In genomic region chr2:44291281-44292248, GRCh38 we compare ENCODE assay signal across 1 cellular context.
TF ChIP-seq lines count a peak whose summit lies in the region.

No MANE protein-coding gene starts in this region.

TF ChIP-seq in A549, 52 proteins besides CTCF, POLR2A, EP300 and RAD21 (continued from another document):
- TF ChIP-seq HMGXB4 (CRISPR knock-in tag; IDR thresholded peaks at IDR 0.05; ENCODE audit: borderline replicate concordance) (no peak), MAX (IDR thresholded peaks at IDR 0.05) (peak; percentile 82), SMC3 (IDR thresholded peaks at IDR 0.05) (peak; percentile 99), ATOH8 (CRISPR knock-in tag; IDR thresholded peaks at IDR 0.05; ENCODE audit: low read depth) (peak; percentile 9; the same call in 1 of the 2 replicates), SREBF2 (IDR thresholded peaks at IDR 0.05) (no peak), ZSCAN20 (CRISPR knock-in tag; IDR thresholded peaks at IDR 0.05) (no peak), CEBPB (IDR thresholded peaks at IDR 0.05) (peak; percentile 94), PBX3 (IDR thresholded peaks at IDR 0.05) (peak; percentile 88), MAFK (IDR thresholded peaks at IDR 0.05; ENCODE audit: partially characterized antibody) (peak; percentile 81), MAZ (IDR thresholded peaks at IDR 0.05; ENCODE audit: borderline replicate concordance, low read depth, low read length) (0 out of 2 replicates have a peak, but pooled peaks have one; percentile 67), HOXB5 (CRISPR knock-in tag; IDR thresholded peaks at IDR 0.05) (peak; percentile 97), GATA3 (IDR thresholded peaks at IDR 0.05; ENCODE audit: borderline replicate concordance) (peak; percentile 96), BCL3 (IDR thresholded peaks at IDR 0.05) (peak; percentile 98), HOXB13 (CRISPR knock-in tag; IDR thresholded peaks at IDR 0.05; ENCODE audit: low read depth) (no peak), TFCP2L1 (CRISPR knock-in tag; IDR thresholded peaks at IDR 0.05) (no peak), CHD4 (IDR thresholded peaks at IDR 0.05; ENCODE audit: borderline replicate concordance) (no peak), RARB (CRISPR knock-in tag; IDR thresholded peaks at IDR 0.05) (no peak)
TF ChIP-seq in A549: peak in this region for 15.
